Comparison of ENCODE assay signal across 11 cellular contexts in the genomic region with DNA sequence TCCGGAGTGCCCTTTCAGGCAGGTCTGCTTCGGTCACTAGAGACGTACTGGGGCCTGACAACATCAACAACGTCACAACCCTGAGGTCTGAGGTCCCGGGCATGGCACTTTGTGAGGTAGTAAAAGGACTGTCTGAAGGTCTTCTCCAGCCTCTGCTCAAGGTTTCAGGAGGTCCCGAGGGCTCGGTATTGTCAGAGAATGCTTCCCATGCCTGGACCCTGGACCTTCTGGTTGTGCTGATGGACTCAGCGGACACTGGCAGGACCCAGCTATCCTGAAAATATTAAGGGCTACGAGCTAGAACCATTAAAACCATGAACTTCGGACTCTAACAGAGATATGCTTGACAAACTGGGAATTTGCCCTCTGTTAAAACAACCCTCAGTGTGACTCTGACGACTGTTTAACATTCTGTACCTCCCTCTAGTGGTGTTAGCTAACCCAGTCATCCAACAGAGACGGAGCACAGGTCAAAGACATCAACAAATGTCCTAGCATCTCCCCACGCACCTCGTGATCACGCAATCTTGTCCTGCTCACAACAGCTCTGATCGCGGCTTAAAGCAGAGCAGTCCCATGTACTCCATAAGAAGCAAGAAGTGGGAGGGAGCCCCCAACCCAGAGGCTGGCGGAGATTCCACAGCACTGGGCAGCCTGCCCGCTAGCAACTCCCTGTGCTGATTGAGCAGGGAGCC.
DNase-seq lines count a peak whose midpoint lies in the region; ATAC-seq and TF ChIP-seq lines count a peak whose summit lies in the region.
"Had no signal": no experiment of that assay in that cellular context is flagged by ENCODE, and none has a peak within 500 bp of the region (broad histone marks: within the 10 kb centered on the region; RNA-seq: fewer than 3 reads in every experiment).

No MANE protein-coding gene starts in this region.

- no peak overlapping the region for H3K4me3 ChIP-seq in BJ (ENCODE audit: low read depth, low read length)
- no peak overlapping the region for H3K4me3 ChIP-seq in Loucy (ENCODE audit: low read length, poor library complexity, severe bottlenecking)
- no peak overlapping the region for H3K4me3 ChIP-seq in liver (ENCODE audit: low read depth in 1 of 3, low read length in 3 of 3)
- H3K4me3 ChIP-seq in lower leg skin (ENCODE audit: low read depth, poor library complexity, severe bottlenecking), result no peak overlapping the region
- H3K4me3 ChIP-seq: prostate gland had no signal

- no peak overlapping the region for H3K4me2 ChIP-seq in Loucy (ENCODE audit: low read depth, low read length, poor library complexity, severe bottlenecking)

- intact Hi-C loops in lower leg skin (cut with DNase I; ENCODE audit: low total_unique reads), result no loop called here

- H4K20me1 ChIP-seq in Loucy (ENCODE audit: insufficient read depth, low read length, poor library complexity, severe bottlenecking), result no peaks in the 10 kb centered on the region

- TF ChIP-seq RAD21 in liver (IDR thresholded peaks at IDR 0.05), result peak; percentile 91 to 92

- no peak overlapping the region for H3K27ac Mint-ChIP-seq in chondrocyte (ENCODE audit: unreplicated experiment)

- H3K9me3 ChIP-seq in Loucy (ENCODE audit: insufficient read depth, low read depth, low read length) (no peaks in the 10 kb centered on the region), liver (ENCODE audit: control insufficient read depth in 4 of 4, low read length in 3 of 4) (peaks cover 0 to 2% (median 0%) of the 10 kb centered on the region in 4 donors)
- H3K9me3 ChIP-seq: prostate gland had no signal

- WGBS in liver, result 42% methylated on average over 19 of the region's 19 CpGs
- WGBS in lower leg skin, 2 donors, result 95 to 97% methylated on average over 19 of the region's 19 CpGs

- no peaks in the 10 kb centered on the region for H3K9me2 ChIP-seq in Loucy (replicated peaks; ENCODE audit: low read depth, low read length)

- ATAC-seq in HG02885 (IDR thresholded peaks at IDR 0.05; ENCODE audit: poor library complexity, unreplicated experiment), result no peak

- no peaks in the 10 kb centered on the region for H3K4me1 Mint-ChIP-seq in chondrocyte (ENCODE audit: low read depth)

- H3K4me1 ChIP-seq in Loucy (ENCODE audit: insufficient read depth, low read length, poor library complexity, severe bottlenecking), result no peaks in the 10 kb centered on the region
- H3K4me1 ChIP-seq in liver (ENCODE audit: control insufficient read depth in 4 of 4, insufficient read depth in 4 of 4, low read length in 3 of 4), result peaks cover 0 to 17% (median 6%) of the 10 kb centered on the region in 4 donors
- H3K4me1 ChIP-seq: prostate gland had no signal

- CTCF ChIA-PET in BJ (lab: Yijun Ruan, JAX), result interaction anchor here (0.8 to 1.9 kb wide), 3 partner anchors 51 to 85 kb away, joined by 3 to 10 read pairs (median 3); no protein-coding TSS in a partner anchor

- peaks cover 12% of the 10 kb centered on the region for H3K9me3 Mint-ChIP-seq in chondrocyte (ENCODE audit: low read depth)

- peaks cover 37% of the 10 kb centered on the region for H3K36me3 Mint-ChIP-seq in chondrocyte (ENCODE audit: low read depth)

- H3K27me3 ChIP-seq in BJ (ENCODE audit: control insufficient read depth, insufficient read depth, low read length), result no peaks in the 10 kb centered on the region
- H3K27me3 ChIP-seq in Loucy (ENCODE audit: insufficient read depth, low read length, poor library complexity, severe bottlenecking), result no peaks in the 10 kb centered on the region
- no peaks in the 10 kb centered on the region for H3K27me3 ChIP-seq in liver (ENCODE audit: control insufficient read depth in 4 of 4, insufficient read depth in 4 of 4, low read length in 3 of 4)

- peak overlapping the region; percentile 52 to 57 for H3K27ac ChIP-seq in liver (ENCODE audit: low read depth in 1 of 2, low read length in 2 of 2)
- H3K27ac ChIP-seq: prostate gland had no signal

- peak; percentile 45 for TF ChIP-seq CTCF in BJ (IDR thresholded peaks at IDR 0.05; ENCODE audit: insufficient read depth, low read depth, low read length)
- peak; percentile 45 for TF ChIP-seq CTCF in Loucy (conservative IDR thresholded peaks at IDR 0.05; ENCODE audit: low read length)
- peak; percentile 53 for TF ChIP-seq CTCF in chondrocyte (IDR thresholded peaks at IDR 0.05)
- TF ChIP-seq CTCF in liver (IDR thresholded peaks at IDR 0.05; ENCODE audit: low read depth, low read length, missing input control), result peak; percentile 85
- no peak for TF ChIP-seq CTCF in lower leg skin (IDR thresholded peaks at IDR 0.05)

- no peak overlapping the region for H3K4me3 Mint-ChIP-seq in chondrocyte (ENCODE audit: unreplicated experiment)

- POLR2A ChIA-PET in BJ (lab: Charles Lee), result no interaction called here

- H2AFZ ChIP-seq in Loucy (ENCODE audit: low read length), result no peak overlapping the region

- H3K9ac ChIP-seq in Loucy (ENCODE audit: low read depth, low read length, poor library complexity, severe bottlenecking) (no peak overlapping the region), liver (ENCODE audit: low read depth in 1 of 2, low read length in 2 of 2) (no peak overlapping the region)

- H3F3A ChIP-seq in Loucy (ENCODE audit: low read depth), result no peaks in the 10 kb centered on the region

- no peak for TF ChIP-seq POLR2A in lower leg skin (IDR thresholded peaks at IDR 0.05)

- H3K79me2 ChIP-seq in Loucy (ENCODE audit: insufficient read depth, low read length), result no peaks in the 10 kb centered on the region

- peaks cover 19% of the 10 kb centered on the region for H3K36me3 ChIP-seq in BJ (ENCODE audit: control insufficient read depth, insufficient read depth, low read length)
- peaks cover 64% of the 10 kb centered on the region for H3K36me3 ChIP-seq in Loucy (ENCODE audit: insufficient read depth, low read length)
- peaks cover 2 to 23% (median 22%) of the 10 kb centered on the region in 4 donors for H3K36me3 ChIP-seq in liver (ENCODE audit: control insufficient read depth in 4 of 4, insufficient read depth in 3 of 4, low read depth in 1 of 4, low read length in 3 of 4)

- no peak for DNase-seq in BJ (ENCODE audit: low read depth)
- no peak for DNase-seq in chondrocyte (ENCODE audit: low spot score)
- DNase-seq in lower leg skin (ENCODE audit: low spot score in 2 of 2), result no peak
- no peak for DNase-seq in retina
- no peak for DNase-seq in cerebellar cortex (ENCODE audit: low spot score)
- DNase-seq: activated effector memory CD4-positive, alpha-beta T cell treated with anti-CD3 and anti-CD28 coated beads, Interleukin-2, amount 50 U/mL, for 16 hours; trophoblast cell had no signal

- H3K27me3 Mint-ChIP-seq in chondrocyte (ENCODE audit: low read depth), result no peaks in the 10 kb centered on the region

TF ChIP-seq in liver, 16 proteins besides CTCF, POLR2A, EP300 and RAD21 (continues in another document):
- TF ChIP-seq, protein P1, sequence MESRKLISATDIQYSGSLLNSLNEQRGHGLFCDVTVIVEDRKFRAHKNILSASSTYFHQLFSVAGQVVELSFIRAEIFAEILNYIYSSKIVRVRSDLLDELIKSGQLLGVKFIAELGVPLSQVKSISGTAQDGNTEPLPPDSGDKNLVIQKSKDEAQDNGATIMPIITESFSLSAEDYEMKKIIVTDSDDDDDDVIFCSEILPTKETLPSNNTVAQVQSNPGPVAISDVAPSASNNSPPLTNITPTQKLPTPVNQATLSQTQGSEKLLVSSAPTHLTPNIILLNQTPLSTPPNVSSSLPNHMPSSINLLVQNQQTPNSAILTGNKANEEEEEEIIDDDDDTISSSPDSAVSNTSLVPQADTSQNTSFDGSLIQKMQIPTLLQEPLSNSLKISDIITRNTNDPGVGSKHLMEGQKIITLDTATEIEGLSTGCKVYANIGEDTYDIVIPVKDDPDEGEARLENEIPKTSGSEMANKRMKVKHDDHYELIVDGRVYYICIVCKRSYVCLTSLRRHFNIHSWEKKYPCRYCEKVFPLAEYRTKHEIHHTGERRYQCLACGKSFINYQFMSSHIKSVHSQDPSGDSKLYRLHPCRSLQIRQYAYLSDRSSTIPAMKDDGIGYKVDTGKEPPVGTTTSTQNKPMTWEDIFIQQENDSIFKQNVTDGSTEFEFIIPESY (IDR thresholded peaks at IDR 0.05), result no peak
- TF ChIP-seq NR2F2 (IDR thresholded peaks at IDR 0.05) (peak; percentile 16), HNF4A (conservative IDR thresholded peaks at IDR 0.05) (peak; percentile 99), HNF4G (IDR thresholded peaks at IDR 0.05) (peak; percentile 98), JUND (IDR thresholded peaks at IDR 0.05) (peak; percentile 50 to 57), YY1 (IDR thresholded peaks at IDR 0.05) (peak; percentile 80), TAF1 (conservative IDR thresholded peaks at IDR 0.05) (peak; percentile 37), SP1 (IDR thresholded peaks at IDR 0.05) (peak; percentile 99), FOXA1 (IDR thresholded peaks at IDR 0.05) (no peak), RXRA (IDR thresholded peaks at IDR 0.05) (peak; percentile 77 to 82), FOXA2 (IDR thresholded peaks at IDR 0.05) (no peak)
- TF ChIP-seq, protein P2, sequence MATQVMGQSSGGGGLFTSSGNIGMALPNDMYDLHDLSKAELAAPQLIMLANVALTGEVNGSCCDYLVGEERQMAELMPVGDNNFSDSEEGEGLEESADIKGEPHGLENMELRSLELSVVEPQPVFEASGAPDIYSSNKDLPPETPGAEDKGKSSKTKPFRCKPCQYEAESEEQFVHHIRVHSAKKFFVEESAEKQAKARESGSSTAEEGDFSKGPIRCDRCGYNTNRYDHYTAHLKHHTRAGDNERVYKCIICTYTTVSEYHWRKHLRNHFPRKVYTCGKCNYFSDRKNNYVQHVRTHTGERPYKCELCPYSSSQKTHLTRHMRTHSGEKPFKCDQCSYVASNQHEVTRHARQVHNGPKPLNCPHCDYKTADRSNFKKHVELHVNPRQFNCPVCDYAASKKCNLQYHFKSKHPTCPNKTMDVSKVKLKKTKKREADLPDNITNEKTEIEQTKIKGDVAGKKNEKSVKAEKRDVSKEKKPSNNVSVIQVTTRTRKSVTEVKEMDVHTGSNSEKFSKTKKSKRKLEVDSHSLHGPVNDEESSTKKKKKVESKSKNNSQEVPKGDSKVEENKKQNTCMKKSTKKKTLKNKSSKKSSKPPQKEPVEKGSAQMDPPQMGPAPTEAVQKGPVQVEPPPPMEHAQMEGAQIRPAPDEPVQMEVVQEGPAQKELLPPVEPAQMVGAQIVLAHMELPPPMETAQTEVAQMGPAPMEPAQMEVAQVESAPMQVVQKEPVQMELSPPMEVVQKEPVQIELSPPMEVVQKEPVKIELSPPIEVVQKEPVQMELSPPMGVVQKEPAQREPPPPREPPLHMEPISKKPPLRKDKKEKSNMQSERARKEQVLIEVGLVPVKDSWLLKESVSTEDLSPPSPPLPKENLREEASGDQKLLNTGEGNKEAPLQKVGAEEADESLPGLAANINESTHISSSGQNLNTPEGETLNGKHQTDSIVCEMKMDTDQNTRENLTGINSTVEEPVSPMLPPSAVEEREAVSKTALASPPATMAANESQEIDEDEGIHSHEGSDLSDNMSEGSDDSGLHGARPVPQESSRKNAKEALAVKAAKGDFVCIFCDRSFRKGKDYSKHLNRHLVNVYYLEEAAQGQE (IDR thresholded peaks at IDR 0.05), result peak; percentile 74
- TF ChIP-seq, protein P3, sequence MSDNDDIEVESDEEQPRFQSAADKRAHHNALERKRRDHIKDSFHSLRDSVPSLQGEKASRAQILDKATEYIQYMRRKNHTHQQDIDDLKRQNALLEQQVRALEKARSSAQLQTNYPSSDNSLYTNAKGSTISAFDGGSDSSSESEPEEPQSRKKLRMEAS (IDR thresholded peaks at IDR 0.05), result no peak

Comparison
In these comparisons a context has a peak if more than half of its experiments do, and no peak if none do; other contexts are left out.
1. CTCF ChIP-seq: peak in BJ (single experiment), Loucy (single experiment), chondrocyte (single experiment) and liver (single experiment); none in lower leg skin (0 of 3).